In genomic region chr9:137369911-137370630, GRCh38 we compare ENCODE assay signal across 21 cellular contexts. TPM values are rescaled to one million over a fixed set of nuclear protein-coding genes. Genes with fewer than 3 reads are reported as not detected.
DNase-seq lines count a peak whose midpoint lies in the region; ATAC-seq and TF ChIP-seq lines count a peak whose summit lies in the region.
"Had no signal": no experiment of that assay in that cellular context is flagged by ENCODE, and none has a peak within 500 bp of the region (broad histone marks: within the 10 kb centered on the region; RNA-seq: fewer than 3 reads in every experiment).

No MANE protein-coding gene starts in this region.

- H3K27me3 ChIP-seq in NT2/D1 (ENCODE audit: insufficient read depth, insufficient read length) (no peaks in the 10 kb centered on the region), neuronal stem cell (ENCODE audit: control insufficient read depth in 3 of 3, insufficient read depth in 3 of 3, low read depth in 1 of 3, low read length in 3 of 3) (peaks cover 0 to 5% (median 0%) of the 10 kb centered on the region in 3 experiments), tibial artery (no peaks in the 10 kb centered on the region), GM23248 (replicated peaks; ENCODE audit: insufficient read depth) (no peaks in the 10 kb centered on the region)
- H3K27me3 ChIP-seq: colonic mucosa, transverse colon had no signal

- H3K36me3 ChIP-seq in NT2/D1 (ENCODE audit: insufficient read depth, insufficient read length, low read length) (no peaks in the 10 kb centered on the region), neuronal stem cell (replicated peaks in 1 of 2; ENCODE audit: control insufficient read depth in 2 of 2, insufficient read depth in 2 of 2, low read length in 2 of 2) (peaks cover 0 to 13% of the 10 kb centered on the region in 2 donors), tibial artery (peaks cover 0 to 73% (median 22%) of the 10 kb centered on the region in 3 donors), GM23248 (ENCODE audit: low read depth) (no peaks in the 10 kb centered on the region)
- H3K36me3 ChIP-seq: colonic mucosa, transverse colon had no signal

- H3K27ac ChIP-seq in neuronal stem cell (replicated peaks; ENCODE audit: low read length) (peak overlapping the region; percentile 99), tibial artery (no peak overlapping the region), GM23248 (no peak overlapping the region)
- H3K27ac ChIP-seq: colonic mucosa, RWPE1, transverse colon had no signal

- H3K4me3 Mint-ChIP-seq in WTC11 = no peak overlapping the region
- H3K4me3 Mint-ChIP-seq: activated B cell treated with CpG ODN at 0.5 μM for 24 hours; activated CD4-positive, alpha-beta memory T cell treated with anti-CD3 and anti-CD28 coated beads, Interleukin-2, amount 10 ng/mL, durations not matched to agents 7 days and 5 days; CD4-positive, CD25-positive, alpha-beta regulatory T cell; memory B cell had no signal

- H3K27ac Mint-ChIP-seq in WTC11 = no peak overlapping the region
- H3K27ac Mint-ChIP-seq: activated B cell treated with CpG ODN at 0.5 μM for 24 hours; activated CD4-positive, alpha-beta memory T cell treated with anti-CD3 and anti-CD28 coated beads, Interleukin-2, amount 10 ng/mL, durations not matched to agents 7 days and 5 days; CD4-positive, CD25-positive, alpha-beta regulatory T cell; memory B cell had no signal

- H3K18ac ChIP-seq in neuronal stem cell (ENCODE audit: low read length) = peak overlapping the region; percentile 96

- H3K4ac ChIP-seq in neuronal stem cell (ENCODE audit: low read length) = peak overlapping the region; percentile 99

- no peaks in the 10 kb centered on the region for H3F3A ChIP-seq in GM23248 (ENCODE audit: insufficient read depth)

- H4K20me1 ChIP-seq in GM23248 (ENCODE audit: insufficient read depth) = no peaks in the 10 kb centered on the region

- in situ Hi-C loops in GM23248 (cut with MboI) = no loop called here

- peak overlapping the region; percentile 77 for H2BK12ac ChIP-seq in neuronal stem cell (ENCODE audit: low read length)

- H3K4me1 ChIP-seq in NT2/D1 (ENCODE audit: insufficient read depth, insufficient read length) (peaks cover 12% of the 10 kb centered on the region), neuronal stem cell (ENCODE audit: control insufficient read depth in 2 of 2, insufficient read depth in 1 of 2, low read depth in 1 of 2, low read length in 2 of 2) (peaks cover 45 to 53% of the 10 kb centered on the region in 2 donors), tibial artery (peaks cover 0 to 15% (median 12%) of the 10 kb centered on the region in 4 donors), GM23248 (ENCODE audit: insufficient read depth) (no peaks in the 10 kb centered on the region)
- H3K4me1 ChIP-seq: colonic mucosa, transverse colon had no signal

- H3K23ac ChIP-seq in neuronal stem cell (ENCODE audit: low read depth, low read length, poor library complexity) = peak overlapping the region; percentile 59

- H3K36me3 Mint-ChIP-seq in WTC11 = peaks cover 5% of the 10 kb centered on the region

- H3K4me2 ChIP-seq in neuronal stem cell (ENCODE audit: insufficient read depth, low read length, poor library complexity, severe bottlenecking) (peak overlapping the region; percentile 31), GM23248 (ENCODE audit: unreplicated experiment) (no peak overlapping the region)

- no peaks in the 10 kb centered on the region for H3K79me2 ChIP-seq in GM23248 (ENCODE audit: insufficient read depth)

- H2AFZ ChIP-seq in neuronal stem cell (ENCODE audit: low read length) (peak overlapping the region; percentile 90), GM23248 (no peak overlapping the region)

- peaks cover 6% of the 10 kb centered on the region for H3K79me1 ChIP-seq in neuronal stem cell (ENCODE audit: low read depth, low read length)

- H3K9ac ChIP-seq in NT2/D1 (ENCODE audit: insufficient read length, low read depth) (peak overlapping the region; percentile 56), neuronal stem cell (ENCODE audit: low read depth, low read length, poor library complexity) (peak overlapping the region; percentile 37), GM23248 (no peak overlapping the region)

- CTCF ChIA-PET in WTC11 (lab: Charles Lee) = interaction anchor here (0.6 to 1.6 kb wide), 3 partner anchors 53 to 909 kb away, joined by 3 to 5 read pairs (median 5); partner anchors contain the start of genes EXD3, NOXA1 and NRARP

- POLR2A ChIA-PET in WTC11 (lab: Charles Lee) = no interaction called here

- H3K14ac ChIP-seq in neuronal stem cell (ENCODE audit: low read length) = peak overlapping the region; percentile 86

- no peaks in the 10 kb centered on the region for H3K9me3 ChIP-seq in NT2/D1 (ENCODE audit: insufficient read depth, low read length)
- H3K9me3 ChIP-seq in neuronal stem cell (replicated peaks in 1 of 2; ENCODE audit: control insufficient read depth in 2 of 2, insufficient read depth in 1 of 2, low read depth in 1 of 2, low read length in 2 of 2) = peaks cover 9 to 16% of the 10 kb centered on the region in 2 donors
- no peaks in the 10 kb centered on the region for H3K9me3 ChIP-seq in tibial artery
- H3K9me3 ChIP-seq in GM23248 (ENCODE audit: low read depth) = no peaks in the 10 kb centered on the region
- H3K9me3 ChIP-seq: colonic mucosa, transverse colon had no signal

- peak overlapping the region; percentile 100 for H2AK5ac ChIP-seq in neuronal stem cell (ENCODE audit: low read depth, low read length)

- intact Hi-C loops in tibial artery (cut with DNase I; ENCODE audit: low total_unique reads) = no loop called here

- no peaks in the 10 kb centered on the region for H3K4me1 Mint-ChIP-seq in WTC11
- H3K4me1 Mint-ChIP-seq: activated B cell treated with CpG ODN at 0.5 μM for 24 hours; activated CD4-positive, alpha-beta memory T cell treated with anti-CD3 and anti-CD28 coated beads, Interleukin-2, amount 10 ng/mL, durations not matched to agents 7 days and 5 days; CD4-positive, CD25-positive, alpha-beta regulatory T cell; memory B cell had no signal

- H3K9me2 ChIP-seq in GM23248 (ENCODE audit: insufficient read depth) = no peaks in the 10 kb centered on the region

- H2BK15ac ChIP-seq in neuronal stem cell (ENCODE audit: low read length) = peak overlapping the region; percentile 100

- H2BK120ac ChIP-seq in neuronal stem cell (ENCODE audit: low read depth, low read length) = peak overlapping the region; percentile 100

- H3K4me3 ChIP-seq in NT2/D1 (ENCODE audit: insufficient read length, low read depth) (no peak overlapping the region), neuronal stem cell (ENCODE audit: low read length in 2 of 2) (no peak overlapping the region), tibial artery (no peak overlapping the region), GM23248 (no peak overlapping the region)
- H3K4me3 ChIP-seq: colonic mucosa, transverse colon had no signal

- H3K27me3 Mint-ChIP-seq in WTC11 (ENCODE audit: low read depth) = no peaks in the 10 kb centered on the region
- H3K27me3 Mint-ChIP-seq: activated B cell treated with CpG ODN at 0.5 μM for 24 hours; activated CD4-positive, alpha-beta memory T cell treated with anti-CD3 and anti-CD28 coated beads, Interleukin-2, amount 10 ng/mL, durations not matched to agents 7 days and 5 days; CD4-positive, CD25-positive, alpha-beta regulatory T cell; memory B cell had no signal

- ATAC-seq in WTC11 (no peak), GM18498 (IDR thresholded peaks at IDR 0.05; ENCODE audit: unreplicated experiment) (no peak)

- TF ChIP-seq CTCF in WTC11 (IDR thresholded peaks at IDR 0.05) (no peak), tibial artery (IDR thresholded peaks at IDR 0.05) (no peak)

- peak overlapping the region; percentile 69 for H2BK5ac ChIP-seq in neuronal stem cell (ENCODE audit: low read length)

- no peak for DNase-seq in NT2/D1 (ENCODE audit: low read depth, low spot score)
- peak; percentile 8 for DNase-seq in WTC11 (ENCODE audit: low spot score)
- peak; percentile 54 for DNase-seq in left kidney (ENCODE audit: low read depth, low spot score)
- DNase-seq in neuronal stem cell (ENCODE audit: low spot score) = no peak
- DNase-seq in tibial artery = no peak
- no peak for DNase-seq in GM23248
- DNase-seq: activated B cell treated with CpG ODN at 0.5 μM for 24 hours; activated CD4-positive, alpha-beta memory T cell treated with anti-CD3 and anti-CD28 coated beads, Interleukin-2, amount 10 ng/mL, durations not matched to agents 7 days and 5 days; activated gamma-delta T cell treated with Interleukin-2 at 50 U/mL for 16 hours; CD4-positive, CD25-positive, alpha-beta regulatory T cell; colonic mucosa; NCI-H1105 treated with DMSO at 0.1 percent for 48 hours; NCI-H2029 treated with DMSO at 0.1 percent for 48 hours; NCI-H345; NCI-H748 treated with DMSO at 0.1 percent for 48 hours; T-helper 9 cell; transverse colon had no signal

- H4K91ac ChIP-seq in neuronal stem cell (ENCODE audit: low read depth, low read length, poor library complexity) = peak overlapping the region; percentile 75

- peaks cover 8% of the 10 kb centered on the region for H3K9me3 Mint-ChIP-seq in WTC11
- H3K9me3 Mint-ChIP-seq: activated B cell treated with CpG ODN at 0.5 μM for 24 hours; CD4-positive, CD25-positive, alpha-beta regulatory T cell; memory B cell had no signal

- no CpG with 5 or more reads among the region's 14 CpGs for WGBS in neuronal stem cell (ENCODE audit: extremely low coverage in 2 of 2, insufficient read length in 2 of 2, insufficient replicate concordance in 1 of 2), 2 donors
- 72 to 79% methylated on average over 14 of the region's 14 CpGs for WGBS in GM23248 (ENCODE audit: low coverage in 1 of 2, low lambda C conversion rate in 2 of 2, missing lambda C conversion rate in 2 of 2), 2 experiments

- H4K8ac ChIP-seq in neuronal stem cell (ENCODE audit: low read depth, low read length) = no peak overlapping the region

RNA-seq across cellular contexts. Expression of gene EXD3, which starts 52.9 kb away (rescaled TPM):
- 20.4 to 23.1 TPM (median 21.2 TPM) in 3 replicates for total RNA-seq in WTC11 (2021)
- polyA plus RNA-seq in neuronal stem cell (2013, experiment 1 of 2) = 21.1 TPM
- polyA plus RNA-seq in neuronal stem cell (2013, experiment 2 of 2) = 19.9 TPM
- 11.6 and 17.1 TPM in 2 replicates for total RNA-seq in GM23248 (2014; rRNA removed; shearing (Covaris generic))
- polyA plus RNA-seq in GM23248 (2016; fragmentation: Nextera tagmentation; extraction: Ambion mirVana) = 8.7 and 10.1 TPM in 2 replicates

RNA-seq across cellular contexts. Expression of gene NOXA1, which starts 53.1 kb away (rescaled TPM):
- 2.9 to 5.9 TPM (median 4.8 TPM) in 3 replicates for total RNA-seq in WTC11 (2021)
- polyA plus RNA-seq in neuronal stem cell (2013, experiment 1 of 2) = 0.61 TPM
- 0.64 TPM for polyA plus RNA-seq in neuronal stem cell (2013, experiment 2 of 2)
- 0.32 TPM in 1 of 2 replicates, not detected in the other for total RNA-seq in GM23248 (2014; rRNA removed; shearing (Covaris generic))
- polyA plus RNA-seq in GM23248 (2016; fragmentation: Nextera tagmentation; extraction: Ambion mirVana) = 0.15 and 0.39 TPM in 2 replicates
- total RNA-seq: M059J had no signal

Comparison
In these comparisons a context has a peak if more than half of its experiments do, and no peak if none do; other contexts are left out.
1. DNase-seq: peak in WTC11 (single experiment) and left kidney (single experiment); none in NT2/D1 (single experiment), neuronal stem cell (single experiment), tibial artery (0 of 2) and GM23248 (single experiment).